Comparison of ENCODE assay signal across 1 cellular context in the genomic region with DNA sequence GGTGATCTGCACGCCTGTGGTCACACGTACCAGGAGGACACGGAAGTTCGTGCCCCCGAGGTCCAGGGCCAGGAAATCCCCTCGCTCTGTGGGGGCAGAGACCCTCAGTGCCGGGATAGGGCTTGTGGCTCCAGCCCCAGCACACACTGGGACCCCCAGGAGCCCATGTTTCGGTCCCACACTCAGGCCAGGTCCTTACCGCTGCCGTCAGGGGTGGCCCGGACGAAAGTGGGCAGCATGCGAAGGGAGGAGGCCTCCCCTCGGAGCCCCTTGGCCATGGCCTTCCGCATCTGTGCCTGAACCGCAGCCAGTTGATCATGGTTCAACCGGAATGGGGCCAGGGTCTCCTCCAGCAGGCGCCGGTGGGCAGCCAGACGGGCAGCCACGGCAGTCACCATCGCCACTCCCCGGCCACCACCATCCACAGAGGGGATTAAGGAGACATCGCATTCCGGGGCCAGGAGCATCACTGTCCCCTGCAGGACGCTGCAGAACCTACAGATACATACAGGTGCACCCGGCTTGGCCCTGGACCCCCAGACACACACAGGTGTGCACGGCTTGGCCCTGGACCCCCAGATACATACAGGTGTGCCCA.
TF ChIP-seq lines count a peak whose summit lies in the region.

No MANE protein-coding gene starts in this region.

TF ChIP-seq in GM23338, 12 proteins besides CTCF, POLR2A, EP300 and RAD21 (continued from another document):
- TF ChIP-seq, protein P1, sequence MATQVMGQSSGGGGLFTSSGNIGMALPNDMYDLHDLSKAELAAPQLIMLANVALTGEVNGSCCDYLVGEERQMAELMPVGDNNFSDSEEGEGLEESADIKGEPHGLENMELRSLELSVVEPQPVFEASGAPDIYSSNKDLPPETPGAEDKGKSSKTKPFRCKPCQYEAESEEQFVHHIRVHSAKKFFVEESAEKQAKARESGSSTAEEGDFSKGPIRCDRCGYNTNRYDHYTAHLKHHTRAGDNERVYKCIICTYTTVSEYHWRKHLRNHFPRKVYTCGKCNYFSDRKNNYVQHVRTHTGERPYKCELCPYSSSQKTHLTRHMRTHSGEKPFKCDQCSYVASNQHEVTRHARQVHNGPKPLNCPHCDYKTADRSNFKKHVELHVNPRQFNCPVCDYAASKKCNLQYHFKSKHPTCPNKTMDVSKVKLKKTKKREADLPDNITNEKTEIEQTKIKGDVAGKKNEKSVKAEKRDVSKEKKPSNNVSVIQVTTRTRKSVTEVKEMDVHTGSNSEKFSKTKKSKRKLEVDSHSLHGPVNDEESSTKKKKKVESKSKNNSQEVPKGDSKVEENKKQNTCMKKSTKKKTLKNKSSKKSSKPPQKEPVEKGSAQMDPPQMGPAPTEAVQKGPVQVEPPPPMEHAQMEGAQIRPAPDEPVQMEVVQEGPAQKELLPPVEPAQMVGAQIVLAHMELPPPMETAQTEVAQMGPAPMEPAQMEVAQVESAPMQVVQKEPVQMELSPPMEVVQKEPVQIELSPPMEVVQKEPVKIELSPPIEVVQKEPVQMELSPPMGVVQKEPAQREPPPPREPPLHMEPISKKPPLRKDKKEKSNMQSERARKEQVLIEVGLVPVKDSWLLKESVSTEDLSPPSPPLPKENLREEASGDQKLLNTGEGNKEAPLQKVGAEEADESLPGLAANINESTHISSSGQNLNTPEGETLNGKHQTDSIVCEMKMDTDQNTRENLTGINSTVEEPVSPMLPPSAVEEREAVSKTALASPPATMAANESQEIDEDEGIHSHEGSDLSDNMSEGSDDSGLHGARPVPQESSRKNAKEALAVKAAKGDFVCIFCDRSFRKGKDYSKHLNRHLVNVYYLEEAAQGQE (IDR thresholded peaks at IDR 0.05; ENCODE audit: unreplicated experiment): no peak
- TF ChIP-seq STAT1 (IDR thresholded peaks at IDR 0.05; ENCODE audit: unreplicated experiment) (no peak), POLR2AphosphoS5 (IDR thresholded peaks at IDR 0.05; ENCODE audit: low read depth) (no peak), EZH2 (IDR thresholded peaks at IDR 0.05; ENCODE audit: low read depth, unreplicated experiment) (no peak), EZH2phosphoT487 (IDR thresholded peaks at IDR 0.05; ENCODE audit: unreplicated experiment) (no peak), JUNB (IDR thresholded peaks at IDR 0.05; ENCODE audit: unreplicated experiment) (no peak), ZNF462 (CRISPR knock-in tag; IDR thresholded peaks at IDR 0.05) (no peak), ZNF331 (CRISPR knock-in tag; IDR thresholded peaks at IDR 0.05; ENCODE audit: low read depth) (no peak)
- TF ChIP-seq, protein P2, sequence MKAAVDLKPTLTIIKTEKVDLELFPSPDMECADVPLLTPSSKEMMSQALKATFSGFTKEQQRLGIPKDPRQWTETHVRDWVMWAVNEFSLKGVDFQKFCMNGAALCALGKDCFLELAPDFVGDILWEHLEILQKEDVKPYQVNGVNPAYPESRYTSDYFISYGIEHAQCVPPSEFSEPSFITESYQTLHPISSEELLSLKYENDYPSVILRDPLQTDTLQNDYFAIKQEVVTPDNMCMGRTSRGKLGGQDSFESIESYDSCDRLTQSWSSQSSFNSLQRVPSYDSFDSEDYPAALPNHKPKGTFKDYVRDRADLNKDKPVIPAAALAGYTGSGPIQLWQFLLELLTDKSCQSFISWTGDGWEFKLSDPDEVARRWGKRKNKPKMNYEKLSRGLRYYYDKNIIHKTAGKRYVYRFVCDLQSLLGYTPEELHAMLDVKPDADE (IDR thresholded peaks at IDR 0.05): no peak
TF ChIP-seq in GM23338: peak in this region for 0.
